Comparison of ENCODE assay signal across 9 cellular contexts in the genomic region with DNA sequence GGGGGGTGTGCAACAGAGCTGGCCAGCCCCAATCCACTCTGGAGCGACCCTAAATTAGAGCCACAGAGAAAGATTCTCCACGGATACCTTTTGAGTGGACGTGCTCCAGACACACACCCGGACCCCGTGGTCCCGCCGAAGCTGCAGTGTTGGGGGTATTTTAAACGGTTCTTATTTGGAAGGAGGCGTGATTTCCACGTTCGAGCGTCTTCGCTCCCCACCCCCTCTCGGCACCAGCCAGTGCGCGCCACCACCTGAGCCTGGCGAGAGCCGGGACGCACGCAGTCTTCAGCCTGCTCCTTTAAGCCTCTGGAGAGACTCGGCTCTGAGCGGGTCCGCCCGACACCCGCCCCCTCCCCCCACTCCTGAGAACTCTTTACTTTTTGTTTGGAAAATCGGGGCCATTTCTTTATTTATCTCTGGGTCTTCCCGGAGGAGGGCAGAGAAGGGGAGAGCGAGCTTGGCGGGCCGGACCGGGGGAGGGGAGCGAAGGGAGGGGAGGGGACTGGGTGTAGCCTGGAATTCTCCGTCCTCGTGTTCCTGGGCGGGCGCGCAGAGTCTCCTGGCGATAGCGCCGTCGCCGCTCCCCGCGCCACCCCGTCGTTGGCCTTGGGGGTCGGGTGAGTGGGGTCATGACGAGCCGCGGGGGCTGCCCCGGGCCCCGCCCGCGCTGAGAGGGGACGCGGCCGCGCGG. TPM values are rescaled to one million over a fixed set of nuclear protein-coding genes. Genes with fewer than 3 reads are reported as not detected.
DNase-seq lines count a peak whose midpoint lies in the region; FAIRE-seq and TF ChIP-seq lines count a peak whose summit lies in the region.
"Had no signal": no experiment of that assay in that cellular context is flagged by ENCODE, and none has a peak within 500 bp of the region (broad histone marks: within the 10 kb centered on the region; RNA-seq: fewer than 3 reads in every experiment).

No MANE protein-coding gene starts in this region.

- WGBS in small intestine, 3 donors: 2 to 48% (median 12%) methylated on average over 21 to 59 of the region's 59 CpGs
- 0 to 39% methylated on average over 4 to 48 of the region's 59 CpGs for WGBS in tibial nerve, 2 donors

- DNase-seq in GM06990 (ENCODE audit: extremely low read depth, insufficient read length) (peak; percentile 3), NT2/D1 (ENCODE audit: low read depth, low spot score) (no peak), small intestine (peak; percentile 0), NCI-H226 (no peak), tibial nerve (ENCODE audit: low spot score in 2 of 2) (no peak)
- DNase-seq in activated CD4-positive, alpha-beta T cell treated with anti-CD3 and anti-CD28 coated beads, Interleukin-2, amount 50 U/mL, for 4 hours: no peak
- DNase-seq: effector CD8-positive, alpha-beta T cell; NCI-H2081 treated with DMSO at 0.1 percent for 48 hours had no signal

- no peak for FAIRE-seq in small intestine (lab: Jason Lieb, UNC)

- H3K4me3 ChIP-seq in GM06990 (replicated peaks; ENCODE audit: low read depth, low read length) (no peak overlapping the region), NT2/D1 (ENCODE audit: insufficient read length, low read depth) (peak overlapping the region; percentile 46), iPS-11a (ENCODE audit: low read depth, low read length) (peak overlapping the region; percentile 27), small intestine (ENCODE audit: low read depth in 1 of 2, low read length in 2 of 2) (peak overlapping the region in 1 of 2 donors; percentile 21), tibial nerve (peak overlapping the region in 1 of 4 donors; percentile 43)

- no peak for TF ChIP-seq EP300 in tibial nerve (IDR thresholded peaks at IDR 0.05)

- no peaks in the 10 kb centered on the region for H3K9me3 ChIP-seq in NT2/D1 (ENCODE audit: insufficient read depth, low read length)
- peaks cover 1% of the 10 kb centered on the region for H3K9me3 ChIP-seq in small intestine (ENCODE audit: control insufficient read depth, low read depth)
- no peaks in the 10 kb centered on the region for H3K9me3 ChIP-seq in tibial nerve

- TF ChIP-seq CTCF in GM06990 (IDR thresholded peaks at IDR 0.05; ENCODE audit: insufficient read depth, low read length, poor library complexity, severe bottlenecking) (no peak), tibial nerve (IDR thresholded peaks at IDR 0.05) (no peak)

- no peak for TF ChIP-seq POLR2A in tibial nerve (IDR thresholded peaks at IDR 0.05)

- H3K36me3 ChIP-seq in GM06990 (ENCODE audit: control insufficient read depth, insufficient read depth, low read length) (no peaks in the 10 kb centered on the region), NT2/D1 (ENCODE audit: insufficient read depth, insufficient read length, low read length) (no peaks in the 10 kb centered on the region), small intestine (ENCODE audit: control insufficient read depth in 2 of 2, insufficient read depth in 2 of 2, low read length in 2 of 2) (no peaks in the 10 kb centered on the region), tibial nerve (no peaks in the 10 kb centered on the region)

- no peak overlapping the region for H3K27ac ChIP-seq in small intestine (ENCODE audit: low read depth in 1 of 2, low read length in 1 of 2)
- no peak overlapping the region for H3K27ac ChIP-seq in tibial nerve

- H3K4me1 ChIP-seq in NT2/D1 (ENCODE audit: insufficient read depth, insufficient read length): peaks cover 2% of the 10 kb centered on the region
- no peaks in the 10 kb centered on the region for H3K4me1 ChIP-seq in small intestine (ENCODE audit: control insufficient read depth in 2 of 2, insufficient read depth in 1 of 2, low read depth in 1 of 2, low read length in 1 of 2)
- peaks cover 0 to 33% (median 3%) of the 10 kb centered on the region in 4 donors for H3K4me1 ChIP-seq in tibial nerve

- peak overlapping the region; percentile 67 for H3K9ac ChIP-seq in NT2/D1 (ENCODE audit: insufficient read length, low read depth)

- H3K27me3 ChIP-seq in GM06990 (replicated peaks; ENCODE audit: control insufficient read depth, insufficient read depth, low read length) (no peaks in the 10 kb centered on the region), NT2/D1 (ENCODE audit: insufficient read depth, insufficient read length) (peaks cover 57% of the 10 kb centered on the region), small intestine (ENCODE audit: control insufficient read depth in 2 of 2, insufficient read depth in 2 of 2, low read length in 2 of 2) (peaks cover 8 to 12% of the 10 kb centered on the region in 2 donors), tibial nerve (peaks cover 0 to 74% of the 10 kb centered on the region in 2 donors)

RNA-seq across cellular contexts. Expression of gene PTCHD1, which starts 0.7 kb away (rescaled TPM):
- under 1 TPM in 1 of 3 donors, not detected in 2; 0.22 TPM for polyA plus RNA-seq in small intestine
- under 1 TPM in 3 of 4 donors, not detected in 1; under 0.01 to 0.59 (median under 0.01) TPM for total RNA-seq in tibial nerve

Comparison
In these comparisons a context has a peak if more than half of its experiments do, and no peak if none do; other contexts are left out.
1. DNase-seq: peak in GM06990 (single experiment) and small intestine (single experiment); none in NT2/D1 (single experiment), NCI-H226 (single experiment), activated CD4-positive, alpha-beta T cell treated with anti-CD3 and anti-CD28 coated beads, Interleukin-2, amount 50 U/mL, for 4 hours (0 of 2) and tibial nerve (0 of 2).